13 cellular contexts compared by ENCODE assay signal in the genomic region with DNA sequence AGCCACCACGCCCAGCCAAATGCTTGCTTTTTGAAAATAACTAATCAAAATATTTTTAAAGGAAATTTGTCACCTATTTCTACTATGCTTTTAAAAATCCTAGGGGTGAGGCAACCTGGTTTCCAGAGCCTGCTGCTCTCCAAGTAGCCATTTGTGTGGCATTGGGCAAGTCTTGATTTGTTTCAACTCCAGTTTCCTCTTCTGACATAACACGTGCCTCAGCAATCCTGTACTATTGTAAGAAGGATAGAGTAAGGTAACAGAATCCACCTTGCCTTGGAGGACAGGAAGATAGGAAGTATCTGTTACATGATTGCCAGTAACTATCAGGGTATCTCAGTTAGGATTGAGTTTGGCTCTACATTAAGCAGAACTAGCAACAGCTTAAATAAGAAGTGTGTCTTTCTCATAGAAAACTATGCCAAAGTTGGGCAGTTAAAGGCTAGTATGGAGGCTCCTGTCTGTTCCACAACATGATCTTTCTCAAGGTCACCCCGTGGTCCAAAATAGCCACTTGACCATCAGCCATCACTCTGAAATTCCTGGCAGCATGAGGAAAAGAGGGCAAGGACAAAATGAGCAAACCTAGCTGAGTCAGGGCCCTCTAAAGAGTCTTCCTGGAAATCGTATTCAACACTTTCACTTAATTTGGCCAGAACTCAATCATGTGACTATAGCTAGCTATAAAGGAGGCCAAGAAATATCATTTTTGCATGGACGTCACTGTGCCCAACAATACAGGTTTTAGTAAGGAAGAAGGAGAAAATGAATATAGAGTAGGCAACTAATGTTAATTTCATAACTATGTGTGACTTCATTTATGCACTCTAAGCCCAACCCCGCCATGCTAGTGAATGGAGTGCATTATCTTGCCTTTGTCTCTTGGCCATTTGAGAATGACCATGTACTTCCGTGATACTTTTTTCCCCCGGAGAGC.
A peak's percentile ranks its signal among the peaks of the same experiment; 100 is the strongest.
DNase-seq lines count a peak whose midpoint lies in the region; ATAC-seq and TF ChIP-seq lines count a peak whose summit lies in the region.
"Had no signal": no experiment of that assay in that cellular context is flagged by ENCODE, and none has a peak within 500 bp of the region (broad histone marks: within the 10 kb centered on the region; RNA-seq: fewer than 3 reads in every experiment).

No MANE protein-coding gene starts in this region.

- 81% methylated on average over 7 of the region's 8 CpGs for WGBS in mesenchymal stem cell

- no peaks in the 10 kb centered on the region for H3K9me3 Mint-ChIP-seq in CD8-positive, alpha-beta T cell
- no peaks in the 10 kb centered on the region for H3K9me3 Mint-ChIP-seq in activated CD8-positive, alpha-beta T cell treated with anti-CD3 and anti-CD28 coated beads, Interleukin-2, amount 10 ng/mL, durations not matched to agents 7 days and 5 days (ENCODE audit: insufficient read depth)
- no peaks in the 10 kb centered on the region for H3K9me3 Mint-ChIP-seq in CD8-positive, alpha-beta memory T cell

- no peak overlapping the region for H3K4me3 Mint-ChIP-seq in CD8-positive, alpha-beta T cell
- H3K4me3 Mint-ChIP-seq in activated CD8-positive, alpha-beta T cell treated with anti-CD3 and anti-CD28 coated beads, Interleukin-2, amount 10 ng/mL, durations not matched to agents 7 days and 5 days: no peak overlapping the region
- H3K4me3 Mint-ChIP-seq in CD8-positive, alpha-beta memory T cell: peak overlapping the region in 1 of 7 donors; percentile 6

- no peak overlapping the region for H4K91ac ChIP-seq in mesenchymal stem cell (ENCODE audit: low read length)

- H3K27me3 ChIP-seq in CD8-positive, alpha-beta T cell (ENCODE audit: insufficient read depth, low read length): no peaks in the 10 kb centered on the region
- H3K27me3 ChIP-seq in neutrophil: no peaks in the 10 kb centered on the region
- no peaks in the 10 kb centered on the region for H3K27me3 ChIP-seq in CD8-positive, alpha-beta memory T cell (ENCODE audit: insufficient read depth, low read length, poor library complexity, severe bottlenecking)
- H3K27me3 ChIP-seq in mesenchymal stem cell (ENCODE audit: control insufficient read depth in 1 of 2, insufficient read depth in 1 of 2, low read length in 2 of 2): no peaks in the 10 kb centered on the region

- H2BK120ac ChIP-seq in mesenchymal stem cell (ENCODE audit: low read depth, low read length): no peak overlapping the region

- no peak overlapping the region for H3K9ac ChIP-seq in mesenchymal stem cell (ENCODE audit: low read length)

- DNase-seq in CD8-positive, alpha-beta T cell: no peak
- no peak for DNase-seq in activated CD8-positive, alpha-beta T cell treated with anti-CD3 and anti-CD28 coated beads, Interleukin-2, amount 10 ng/mL, durations not matched to agents 7 days and 5 days
- DNase-seq in fibroblast of pulmonary artery (ENCODE audit: low read depth) (peak; percentile 33), mesenchymal stem cell (no peak)
- no peak for DNase-seq in CD8-positive, alpha-beta memory T cell
- DNase-seq: activated CD4-positive, alpha-beta T cell treated with anti-CD3 and anti-CD28 coated beads for 4 hours; activated naive CD4-positive, alpha-beta T cell treated with Interleukin-2 at 50 U/mL for 16 hours; NCI-H2107; stimulated activated CD4-positive, alpha-beta T cell treated with anti-CD3 and anti-CD28 coated beads, Interleukin-4, amount 100 ng/mL, for 1 hour; SW 1271 had no signal

- H3K27me3 Mint-ChIP-seq in CD8-positive, alpha-beta T cell (ENCODE audit: low read depth): no peaks in the 10 kb centered on the region
- H3K27me3 Mint-ChIP-seq in activated CD8-positive, alpha-beta T cell treated with anti-CD3 and anti-CD28 coated beads, Interleukin-2, amount 10 ng/mL, durations not matched to agents 7 days and 5 days (ENCODE audit: low read depth): no peaks in the 10 kb centered on the region
- H3K27me3 Mint-ChIP-seq in CD8-positive, alpha-beta memory T cell: no peaks in the 10 kb centered on the region

- peaks cover 2% of the 10 kb centered on the region for H3K79me1 ChIP-seq in mesenchymal stem cell (replicated peaks; ENCODE audit: low read length, poor library complexity, severe bottlenecking)

- H3K4me3 ChIP-seq in CD8-positive, alpha-beta T cell (ENCODE audit: low read depth, low read length): no peak overlapping the region
- no peak overlapping the region for H3K4me3 ChIP-seq in fibroblast of pulmonary artery (replicated peaks; ENCODE audit: low read depth, low read length)
- H3K4me3 ChIP-seq in neutrophil (ENCODE audit: low read depth in 1 of 2, low read length in 1 of 2): no peak overlapping the region
- H3K4me3 ChIP-seq in CD8-positive, alpha-beta memory T cell (ENCODE audit: low read length): no peak overlapping the region
- H3K4me3 ChIP-seq in mesenchymal stem cell (ENCODE audit: insufficient read depth in 1 of 2, low read depth in 1 of 2, low read length in 2 of 2): no peak overlapping the region

- H3K4me2 ChIP-seq in mesenchymal stem cell (ENCODE audit: low read length, poor library complexity, severe bottlenecking): no peak overlapping the region

- H2AK5ac ChIP-seq in mesenchymal stem cell (ENCODE audit: low read length, severe bottlenecking): no peak overlapping the region

- no peak for TF ChIP-seq CTCF in CD8-positive, alpha-beta T cell (IDR thresholded peaks at IDR 0.05)
- TF ChIP-seq CTCF in fibroblast of pulmonary artery (IDR thresholded peaks at IDR 0.05; ENCODE audit: low read length, missing control alignments): no peak
- TF ChIP-seq CTCF in neutrophil (IDR thresholded peaks at IDR 0.05): no peak

- peaks cover 17% of the 10 kb centered on the region for H3K4me1 Mint-ChIP-seq in CD8-positive, alpha-beta T cell (ENCODE audit: low read depth)
- peaks cover 14% of the 10 kb centered on the region for H3K4me1 Mint-ChIP-seq in activated CD8-positive, alpha-beta T cell treated with anti-CD3 and anti-CD28 coated beads, Interleukin-2, amount 10 ng/mL, durations not matched to agents 7 days and 5 days (ENCODE audit: low read depth)
- H3K4me1 Mint-ChIP-seq in CD8-positive, alpha-beta memory T cell: peaks cover 9 to 16% (median 16%) of the 10 kb centered on the region in 3 donors

- H4K8ac ChIP-seq in mesenchymal stem cell (ENCODE audit: low read length): no peak overlapping the region

- no peak for ATAC-seq in CD8-positive, alpha-beta T cell
- no peak for ATAC-seq in activated CD8-positive, alpha-beta T cell treated with anti-CD3 and anti-CD28 coated beads, Interleukin-2, amount 10 ng/mL, durations not matched to agents 7 days and 5 days
- ATAC-seq in GM21423 (IDR thresholded peaks at IDR 0.05; ENCODE audit: unreplicated experiment): no peak
- ATAC-seq in HG03457 (IDR thresholded peaks at IDR 0.05; ENCODE audit: unreplicated experiment): no peak

- intact Hi-C loops in CD8-positive, alpha-beta T cell (cut with DNase I, micrococcal nuclease): no loop called here

- H2BK12ac ChIP-seq in mesenchymal stem cell (ENCODE audit: low read length in 2 of 2): no peak overlapping the region

- no peak overlapping the region for H2BK15ac ChIP-seq in mesenchymal stem cell (ENCODE audit: low read depth, poor library complexity, severe bottlenecking)

- H3K27ac ChIP-seq in CD8-positive, alpha-beta T cell (ENCODE audit: low read depth, low read length): no peak overlapping the region
- H3K27ac ChIP-seq in neutrophil (peak overlapping the region; percentile 49), mesenchymal stem cell (ENCODE audit: low read length, poor library complexity, severe bottlenecking) (no peak overlapping the region)
- H3K27ac ChIP-seq in CD8-positive, alpha-beta memory T cell (ENCODE audit: low read depth, low read length): no peak overlapping the region

- peaks cover 19% of the 10 kb centered on the region for H3K4me1 ChIP-seq in CD8-positive, alpha-beta T cell (ENCODE audit: insufficient read depth, low read length)
- peaks cover 23 to 24% of the 10 kb centered on the region in 2 experiments for H3K4me1 ChIP-seq in neutrophil (ENCODE audit: control insufficient read depth in 1 of 2, insufficient read depth in 1 of 2, low read depth in 1 of 2, low read length in 1 of 2)
- peaks cover 10% of the 10 kb centered on the region for H3K4me1 ChIP-seq in CD8-positive, alpha-beta memory T cell (ENCODE audit: insufficient read depth, low read length)
- peaks cover 5% of the 10 kb centered on the region for H3K4me1 ChIP-seq in mesenchymal stem cell (ENCODE audit: control insufficient read depth, insufficient read depth, low read depth, low read length)

- no peaks in the 10 kb centered on the region for H3K9me3 ChIP-seq in CD8-positive, alpha-beta T cell (ENCODE audit: low read length)
- H3K9me3 ChIP-seq in neutrophil (no peaks in the 10 kb centered on the region), mesenchymal stem cell (ENCODE audit: control insufficient read depth, low read length) (no peaks in the 10 kb centered on the region)
- no peaks in the 10 kb centered on the region for H3K9me3 ChIP-seq in CD8-positive, alpha-beta memory T cell (ENCODE audit: low read length)

- H3K36me3 Mint-ChIP-seq in CD8-positive, alpha-beta T cell: peaks cover 53% of the 10 kb centered on the region
- H3K36me3 Mint-ChIP-seq in activated CD8-positive, alpha-beta T cell treated with anti-CD3 and anti-CD28 coated beads, Interleukin-2, amount 10 ng/mL, durations not matched to agents 7 days and 5 days (ENCODE audit: low read depth): peaks cover 31% of the 10 kb centered on the region
- peaks cover 0 to 62% (median 23%) of the 10 kb centered on the region in 3 donors for H3K36me3 Mint-ChIP-seq in CD8-positive, alpha-beta memory T cell

- H2AFZ ChIP-seq in mesenchymal stem cell (ENCODE audit: low read depth, low read length): no peak overlapping the region

- H3K14ac ChIP-seq in mesenchymal stem cell (ENCODE audit: low read length in 2 of 2): no peak overlapping the region

- CTCF ChIA-PET in CD8-positive, alpha-beta T cell (lab: Charles Lee): interaction anchor here (0.7 to 1.9 kb wide), 4 partner anchors 10 to 513 kb away, joined by 3 to 11 read pairs (median 4); no protein-coding TSS in a partner anchor
- CTCF ChIA-PET in activated CD8-positive, alpha-beta T cell treated with anti-CD3 and anti-CD28 coated beads, Interleukin-2, amount 10 ng/mL, durations not matched to agents 7 days and 5 days (lab: Charles Lee): interaction anchor here (0.6 to 3.2 kb wide), 5 partner anchors 10 to 300 kb away, joined by 3 to 11 read pairs (median 6); no protein-coding TSS in a partner anchor
- CTCF ChIA-PET in CD8-positive, alpha-beta memory T cell (lab: Charles Lee): no interaction called here

- no peak overlapping the region for H3K4ac ChIP-seq in mesenchymal stem cell (ENCODE audit: low read depth in 1 of 2, low read length in 2 of 2)

- peaks cover 15% of the 10 kb centered on the region for H3K36me3 ChIP-seq in CD8-positive, alpha-beta T cell (ENCODE audit: insufficient read depth, low read length)
- H3K36me3 ChIP-seq in neutrophil (peaks cover 4% of the 10 kb centered on the region), mesenchymal stem cell (ENCODE audit: control insufficient read depth in 1 of 2, insufficient read depth in 2 of 2, low read depth in 1 of 2, low read length in 2 of 2) (peaks cover 5 to 23% of the 10 kb centered on the region in 2 experiments)
- H3K36me3 ChIP-seq in CD8-positive, alpha-beta memory T cell (ENCODE audit: insufficient read depth, low read length): peaks cover 16% of the 10 kb centered on the region

- peak overlapping the region; percentile 75 for H3K27ac Mint-ChIP-seq in CD8-positive, alpha-beta T cell
- H3K27ac Mint-ChIP-seq in activated CD8-positive, alpha-beta T cell treated with anti-CD3 and anti-CD28 coated beads, Interleukin-2, amount 10 ng/mL, durations not matched to agents 7 days and 5 days: peak overlapping the region; percentile 4
- H3K27ac Mint-ChIP-seq in CD8-positive, alpha-beta memory T cell: peak overlapping the region in 4 of 8 donors; percentile 15 to 49 (median 34)

- H2BK5ac ChIP-seq in mesenchymal stem cell (ENCODE audit: low read depth, low read length, poor library complexity, severe bottlenecking): no peak overlapping the region

- POLR2A ChIA-PET in CD8-positive, alpha-beta T cell (lab: Charles Lee): no interaction called here
- POLR2A ChIA-PET in activated CD8-positive, alpha-beta T cell treated with anti-CD3 and anti-CD28 coated beads, Interleukin-2, amount 10 ng/mL, durations not matched to agents 7 days and 5 days (lab: Charles Lee): interaction anchor here (0.6 kb wide), 1 partner anchor 463 kb away, joined by 3 read pairs; no protein-coding TSS in a partner anchor
- POLR2A ChIA-PET in CD8-positive, alpha-beta memory T cell (lab: Charles Lee): interaction anchor here (0.6 kb wide), 1 partner anchor 553 kb away, joined by 3 read pairs; no protein-coding TSS in a partner anchor

- H3K23ac ChIP-seq in mesenchymal stem cell (ENCODE audit: low read length in 2 of 2): no peak overlapping the region

- peak overlapping the region in 1 of 2 experiments; percentile 83 for H3K18ac ChIP-seq in mesenchymal stem cell (ENCODE audit: low read depth in 1 of 2, low read length in 2 of 2)
